ENCODE assay signal across 1 cellular context in the genomic region with DNA sequence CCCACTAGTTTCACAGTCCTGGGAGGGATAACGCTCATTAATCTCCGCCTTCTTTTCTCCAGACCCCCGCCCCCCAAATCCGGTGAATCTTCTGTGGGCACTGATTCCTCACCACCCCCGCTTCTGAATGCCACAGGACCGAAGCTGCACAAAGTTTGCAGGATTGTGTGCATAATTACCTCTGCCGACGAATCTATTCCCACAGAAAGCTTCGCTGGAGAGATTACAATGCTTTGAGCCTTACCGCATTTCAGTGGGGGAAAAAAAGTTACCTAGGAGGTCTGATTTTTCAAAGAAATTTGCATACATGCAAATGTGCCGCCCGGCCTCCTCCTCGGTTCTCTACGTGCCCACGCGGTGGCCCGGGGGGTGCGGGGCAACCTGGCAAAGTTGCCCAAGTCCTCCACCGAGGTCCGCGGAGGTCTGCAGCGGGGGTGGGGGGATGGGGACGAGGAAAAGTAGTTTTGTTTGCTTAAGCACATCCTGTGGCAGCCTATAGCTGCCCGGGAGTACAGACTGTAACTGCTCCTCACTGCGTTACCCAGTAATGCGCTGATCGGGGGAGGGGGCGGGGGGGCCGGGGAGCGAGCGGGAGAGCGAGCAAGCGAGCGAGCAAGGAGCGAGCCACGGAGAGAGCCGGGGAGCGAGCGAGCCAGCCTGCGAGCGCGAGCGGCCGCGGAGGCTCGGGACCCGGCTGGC.
TF ChIP-seq lines count a peak whose summit lies in the region.

No MANE protein-coding gene starts in this region.

TF ChIP-seq in HepG2, 621 proteins besides CTCF, POLR2A, EP300 and RAD21 (continued from another document and continues in another):
- TF ChIP-seq ZNF687 (CRISPR knock-in tag; IDR thresholded peaks at IDR 0.05) (peak; percentile 67; the same call in 1 of the 2 replicates), ZNF143 (CRISPR knock-in tag; IDR thresholded peaks at IDR 0.05) (no peak), FOXJ3 (CRISPR knock-in tag; IDR thresholded peaks at IDR 0.05; ENCODE audit: borderline replicate concordance) (no peak), ZNF550 (CRISPR knock-in tag; IDR thresholded peaks at IDR 0.05; ENCODE audit: borderline replicate concordance) (no peak), ZNF34 (CRISPR knock-in tag; IDR thresholded peaks at IDR 0.05; ENCODE audit: borderline replicate concordance) (no peak), SP4 (CRISPR knock-in tag; IDR thresholded peaks at IDR 0.05) (no peak; the same call in 1 of the 2 replicates), ZNF430 (CRISPR knock-in tag; IDR thresholded peaks at IDR 0.05) (no peak), NBN (conservative IDR thresholded peaks at IDR 0.05) (no peak), ISX (CRISPR knock-in tag; conservative IDR thresholded peaks at IDR 0.05) (no peak), ETV5 (CRISPR knock-in tag; IDR thresholded peaks at IDR 0.05; ENCODE audit: borderline replicate concordance) (no peak), HCFC1 (IDR thresholded peaks at IDR 0.05; ENCODE audit: low read depth, low read length) (no peak), ZNF597 (CRISPR knock-in tag; IDR thresholded peaks at IDR 0.05) (no peak), ZMAT5 (CRISPR knock-in tag; IDR thresholded peaks at IDR 0.05; ENCODE audit: borderline replicate concordance, low read depth) (no peak), MIER2 (CRISPR knock-in tag; IDR thresholded peaks at IDR 0.05) (no peak), KLF16 (CRISPR knock-in tag; IDR thresholded peaks at IDR 0.05) (no peak), ZNF768 (CRISPR knock-in tag; IDR thresholded peaks at IDR 0.05) (no peak), ZNF280B (CRISPR knock-in tag; IDR thresholded peaks at IDR 0.05; ENCODE audit: borderline replicate concordance) (no peak), MED1 (CRISPR knock-in tag; IDR thresholded peaks at IDR 0.05) (no peak), KMT2B (CRISPR knock-in tag; IDR thresholded peaks at IDR 0.05) (peak; percentile 58; the same call in 1 of the 2 replicates), PHF8 (CRISPR knock-in tag; IDR thresholded peaks at IDR 0.05) (peak; percentile 35; the same call in 1 of the 2 replicates), GLMP (CRISPR knock-in tag; IDR thresholded peaks at IDR 0.05; ENCODE audit: borderline replicate concordance) (no peak), REXO4 (CRISPR knock-in tag; IDR thresholded peaks at IDR 0.05; ENCODE audit: borderline replicate concordance) (no peak), KLF15 (CRISPR knock-in tag; IDR thresholded peaks at IDR 0.05; ENCODE audit: borderline replicate concordance) (no peak), ZBTB43 (CRISPR knock-in tag; conservative IDR thresholded peaks at IDR 0.05) (no peak), HMG20B (CRISPR knock-in tag; conservative IDR thresholded peaks at IDR 0.05) (no peak), CCDC6 (CRISPR knock-in tag; IDR thresholded peaks at IDR 0.05) (no peak), ZSCAN29 (CRISPR knock-in tag; conservative IDR thresholded peaks at IDR 0.05) (no peak), SOX13 (IDR thresholded peaks at IDR 0.05) (no peak), SOX13 (CRISPR knock-in tag; conservative IDR thresholded peaks at IDR 0.05 in 1 of 2, IDR thresholded peaks at IDR 0.05 in 1 of 2) (0 out of 4 replicates have a peak, but pooled peaks of 1 of the 2 experiments have one; percentile 42), STAT5B (CRISPR knock-in tag; IDR thresholded peaks at IDR 0.05) (no peak)
- TF ChIP-seq, protein P1, sequence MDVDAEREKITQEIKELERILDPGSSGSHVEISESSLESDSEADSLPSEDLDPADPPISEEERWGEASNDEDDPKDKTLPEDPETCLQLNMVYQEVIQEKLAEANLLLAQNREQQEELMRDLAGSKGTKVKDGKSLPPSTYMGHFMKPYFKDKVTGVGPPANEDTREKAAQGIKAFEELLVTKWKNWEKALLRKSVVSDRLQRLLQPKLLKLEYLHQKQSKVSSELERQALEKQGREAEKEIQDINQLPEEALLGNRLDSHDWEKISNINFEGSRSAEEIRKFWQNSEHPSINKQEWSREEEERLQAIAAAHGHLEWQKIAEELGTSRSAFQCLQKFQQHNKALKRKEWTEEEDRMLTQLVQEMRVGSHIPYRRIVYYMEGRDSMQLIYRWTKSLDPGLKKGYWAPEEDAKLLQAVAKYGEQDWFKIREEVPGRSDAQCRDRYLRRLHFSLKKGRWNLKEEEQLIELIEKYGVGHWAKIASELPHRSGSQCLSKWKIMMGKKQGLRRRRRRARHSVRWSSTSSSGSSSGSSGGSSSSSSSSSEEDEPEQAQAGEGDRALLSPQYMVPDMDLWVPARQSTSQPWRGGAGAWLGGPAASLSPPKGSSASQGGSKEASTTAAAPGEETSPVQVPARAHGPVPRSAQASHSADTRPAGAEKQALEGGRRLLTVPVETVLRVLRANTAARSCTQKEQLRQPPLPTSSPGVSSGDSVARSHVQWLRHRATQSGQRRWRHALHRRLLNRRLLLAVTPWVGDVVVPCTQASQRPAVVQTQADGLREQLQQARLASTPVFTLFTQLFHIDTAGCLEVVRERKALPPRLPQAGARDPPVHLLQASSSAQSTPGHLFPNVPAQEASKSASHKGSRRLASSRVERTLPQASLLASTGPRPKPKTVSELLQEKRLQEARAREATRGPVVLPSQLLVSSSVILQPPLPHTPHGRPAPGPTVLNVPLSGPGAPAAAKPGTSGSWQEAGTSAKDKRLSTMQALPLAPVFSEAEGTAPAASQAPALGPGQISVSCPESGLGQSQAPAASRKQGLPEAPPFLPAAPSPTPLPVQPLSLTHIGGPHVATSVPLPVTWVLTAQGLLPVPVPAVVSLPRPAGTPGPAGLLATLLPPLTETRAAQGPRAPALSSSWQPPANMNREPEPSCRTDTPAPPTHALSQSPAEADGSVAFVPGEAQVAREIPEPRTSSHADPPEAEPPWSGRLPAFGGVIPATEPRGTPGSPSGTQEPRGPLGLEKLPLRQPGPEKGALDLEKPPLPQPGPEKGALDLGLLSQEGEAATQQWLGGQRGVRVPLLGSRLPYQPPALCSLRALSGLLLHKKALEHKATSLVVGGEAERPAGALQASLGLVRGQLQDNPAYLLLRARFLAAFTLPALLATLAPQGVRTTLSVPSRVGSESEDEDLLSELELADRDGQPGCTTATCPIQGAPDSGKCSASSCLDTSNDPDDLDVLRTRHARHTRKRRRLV (CRISPR knock-in tag; IDR thresholded peaks at IDR 0.05): no peak
- TF ChIP-seq, protein P2, sequence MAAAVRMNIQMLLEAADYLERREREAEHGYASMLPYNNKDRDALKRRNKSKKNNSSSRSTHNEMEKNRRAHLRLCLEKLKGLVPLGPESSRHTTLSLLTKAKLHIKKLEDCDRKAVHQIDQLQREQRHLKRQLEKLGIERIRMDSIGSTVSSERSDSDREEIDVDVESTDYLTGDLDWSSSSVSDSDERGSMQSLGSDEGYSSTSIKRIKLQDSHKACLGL (CRISPR knock-in tag; IDR thresholded peaks at IDR 0.05): no peak
- TF ChIP-seq, protein P3, sequence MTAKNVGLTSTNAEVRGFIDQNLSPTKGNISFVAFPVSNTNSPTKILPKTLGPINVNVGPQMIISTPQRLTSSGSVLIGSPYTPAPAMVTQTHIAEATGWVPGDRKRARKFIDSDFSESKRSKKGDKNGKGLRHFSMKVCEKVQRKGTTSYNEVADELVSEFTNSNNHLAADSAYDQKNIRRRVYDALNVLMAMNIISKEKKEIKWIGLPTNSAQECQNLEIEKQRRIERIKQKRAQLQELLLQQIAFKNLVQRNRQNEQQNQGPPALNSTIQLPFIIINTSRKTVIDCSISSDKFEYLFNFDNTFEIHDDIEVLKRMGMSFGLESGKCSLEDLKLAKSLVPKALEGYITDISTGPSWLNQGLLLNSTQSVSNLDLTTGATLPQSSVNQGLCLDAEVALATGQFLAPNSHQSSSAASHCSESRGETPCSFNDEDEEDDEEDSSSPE (CRISPR knock-in tag; IDR thresholded peaks at IDR 0.05): no peak
- TF ChIP-seq, protein P4, sequence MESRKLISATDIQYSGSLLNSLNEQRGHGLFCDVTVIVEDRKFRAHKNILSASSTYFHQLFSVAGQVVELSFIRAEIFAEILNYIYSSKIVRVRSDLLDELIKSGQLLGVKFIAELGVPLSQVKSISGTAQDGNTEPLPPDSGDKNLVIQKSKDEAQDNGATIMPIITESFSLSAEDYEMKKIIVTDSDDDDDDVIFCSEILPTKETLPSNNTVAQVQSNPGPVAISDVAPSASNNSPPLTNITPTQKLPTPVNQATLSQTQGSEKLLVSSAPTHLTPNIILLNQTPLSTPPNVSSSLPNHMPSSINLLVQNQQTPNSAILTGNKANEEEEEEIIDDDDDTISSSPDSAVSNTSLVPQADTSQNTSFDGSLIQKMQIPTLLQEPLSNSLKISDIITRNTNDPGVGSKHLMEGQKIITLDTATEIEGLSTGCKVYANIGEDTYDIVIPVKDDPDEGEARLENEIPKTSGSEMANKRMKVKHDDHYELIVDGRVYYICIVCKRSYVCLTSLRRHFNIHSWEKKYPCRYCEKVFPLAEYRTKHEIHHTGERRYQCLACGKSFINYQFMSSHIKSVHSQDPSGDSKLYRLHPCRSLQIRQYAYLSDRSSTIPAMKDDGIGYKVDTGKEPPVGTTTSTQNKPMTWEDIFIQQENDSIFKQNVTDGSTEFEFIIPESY (CRISPR knock-in tag; IDR thresholded peaks at IDR 0.05): no peak
